Comparison of ENCODE assay signal across 23 cellular contexts in the genomic region with DNA sequence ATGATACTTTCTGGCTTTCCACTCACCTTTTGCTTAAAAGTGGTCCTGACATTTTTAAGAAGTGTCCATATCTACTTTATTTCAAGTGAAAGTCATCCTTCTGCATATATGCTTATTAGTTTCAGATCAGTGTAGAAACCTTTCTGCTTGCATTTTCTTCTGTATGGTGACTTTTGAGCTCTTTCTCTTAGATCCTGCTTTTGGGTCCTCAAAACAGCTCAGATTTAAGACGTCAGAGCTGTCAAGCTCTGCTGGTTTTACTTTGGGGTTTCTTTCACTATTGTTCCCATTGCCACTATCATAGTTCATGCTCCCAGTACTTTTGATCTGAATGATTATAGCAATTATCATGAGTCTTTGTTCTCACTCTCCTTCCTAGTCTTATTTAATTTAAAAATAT.
"Had no signal": no experiment of that assay in that cellular context is flagged by ENCODE, and none has a peak within 500 bp of the region (broad histone marks: within the 10 kb centered on the region; RNA-seq: fewer than 3 reads in every experiment).

No MANE protein-coding gene starts in this region.

- H3K9me3 Mint-ChIP-seq: activated CD4-positive, alpha-beta memory T cell treated with anti-CD3 and anti-CD28 coated beads, Interleukin-2, amount 10 ng/mL, durations not matched to agents 7 days and 5 days; activated T-helper 17 cell treated with anti-CD3 and anti-CD28 coated beads, Interleukin-2, amount 50 U/mL, for 72 hours; natural killer cell had no signal

- H3K36me3 ChIP-seq: lower lobe of right lung, ovary, tibial artery had no signal

- H3K27me3 Mint-ChIP-seq: activated CD4-positive, alpha-beta memory T cell treated with anti-CD3 and anti-CD28 coated beads, Interleukin-2, amount 10 ng/mL, durations not matched to agents 7 days and 5 days; activated T-helper 17 cell treated with anti-CD3 and anti-CD28 coated beads, Interleukin-2, amount 50 U/mL, for 72 hours had no signal

- DNase-seq: activated CD4-positive, alpha-beta memory T cell treated with anti-CD3 and anti-CD28 coated beads, Interleukin-2, amount 10 ng/mL, durations not matched to agents 7 days and 5 days; activated CD4-positive, alpha-beta T cell treated with anti-CD3 and anti-CD28 coated beads for 48 hours; activated CD4-positive, CD25-positive, alpha-beta regulatory T cell; activated naive CD4-positive, alpha-beta T cell; activated T-cell treated with anti-CD3 and anti-CD28 coated beads, Interleukin-2, amount 50 U/mL, for 1 hour; caudate nucleus; dorsolateral prefrontal cortex; endodermal cell; foreskin keratinocyte; glutamatergic neuron; hypothalamus; islet precursor cell; lower lobe of right lung; natural killer cell; ovary; psoas muscle; right cardiac atrium; stimulated activated CD4-positive, alpha-beta T cell treated with anti-CD3 and anti-CD28 coated beads, Interleukin-2, amount 100 ng/mL, for 24 hours; stimulated activated naive CD4-positive, alpha-beta T cell treated with Interleukin-2 at 50 U/mL for 16 hours; tibial artery had no signal

- ATAC-seq: activated T-helper 17 cell treated with anti-CD3 and anti-CD28 coated beads, Interleukin-2, amount 50 U/mL, for 72 hours; foreskin keratinocyte; lower lobe of right lung; natural killer cell; psoas muscle; right cardiac atrium had no signal

- H3K27ac Mint-ChIP-seq: activated CD4-positive, alpha-beta memory T cell treated with anti-CD3 and anti-CD28 coated beads, Interleukin-2, amount 10 ng/mL, durations not matched to agents 7 days and 5 days; activated T-helper 17 cell treated with anti-CD3 and anti-CD28 coated beads, Interleukin-2, amount 50 U/mL, for 72 hours; brain; endodermal cell; natural killer cell had no signal

- H3K27ac ChIP-seq: dorsolateral prefrontal cortex, epithelial cell of prostate, foreskin keratinocyte, lower lobe of right lung, ovary, psoas muscle, tibial artery had no signal

- H3K27me3 ChIP-seq: dorsolateral prefrontal cortex, foreskin keratinocyte, ovary, tibial artery had no signal

- H3K9me3 ChIP-seq: lower lobe of right lung, ovary, psoas muscle, tibial artery had no signal

- H3K4me3 ChIP-seq: dorsolateral prefrontal cortex, lower lobe of right lung, ovary, psoas muscle, tibial artery had no signal

- H3K4me1 Mint-ChIP-seq: activated CD4-positive, alpha-beta memory T cell treated with anti-CD3 and anti-CD28 coated beads, Interleukin-2, amount 10 ng/mL, durations not matched to agents 7 days and 5 days; activated T-helper 17 cell treated with anti-CD3 and anti-CD28 coated beads, Interleukin-2, amount 50 U/mL, for 72 hours had no signal

- H3K36me3 Mint-ChIP-seq: natural killer cell had no signal

- H3K4me3 Mint-ChIP-seq: activated CD4-positive, alpha-beta memory T cell treated with anti-CD3 and anti-CD28 coated beads, Interleukin-2, amount 10 ng/mL, durations not matched to agents 7 days and 5 days; activated T-helper 17 cell treated with anti-CD3 and anti-CD28 coated beads, Interleukin-2, amount 50 U/mL, for 72 hours; brain; endodermal cell; natural killer cell had no signal
